1 cellular context compared by ENCODE assay signal in genomic region chr13:51782026-51782710, GRCh38.
TF ChIP-seq lines count a peak whose summit lies in the region.

No MANE protein-coding gene starts in this region.

TF ChIP-seq in IMR-90, 13 proteins besides CTCF, POLR2A, EP300 and RAD21 (continued from another document):
- TF ChIP-seq MXI1 (IDR thresholded peaks at IDR 0.05; ENCODE audit: borderline replicate concordance, low read depth, low read length) (no peak), NFE2L2 (IDR thresholded peaks at IDR 0.05; ENCODE audit: low read depth, low read length) (no peak), USF2 (IDR thresholded peaks at IDR 0.05; ENCODE audit: low read depth, low read length) (no peak), MAZ (IDR thresholded peaks at IDR 0.05; ENCODE audit: borderline replicate concordance, low read depth, low read length) (no peak), RCOR1 (IDR thresholded peaks at IDR 0.05; ENCODE audit: insufficient replicate concordance, low read length) (no peak), RFX5 (IDR thresholded peaks at IDR 0.05; ENCODE audit: low read depth, low read length) (no peak)
